15 cellular contexts compared by ENCODE assay signal in the genomic region with DNA sequence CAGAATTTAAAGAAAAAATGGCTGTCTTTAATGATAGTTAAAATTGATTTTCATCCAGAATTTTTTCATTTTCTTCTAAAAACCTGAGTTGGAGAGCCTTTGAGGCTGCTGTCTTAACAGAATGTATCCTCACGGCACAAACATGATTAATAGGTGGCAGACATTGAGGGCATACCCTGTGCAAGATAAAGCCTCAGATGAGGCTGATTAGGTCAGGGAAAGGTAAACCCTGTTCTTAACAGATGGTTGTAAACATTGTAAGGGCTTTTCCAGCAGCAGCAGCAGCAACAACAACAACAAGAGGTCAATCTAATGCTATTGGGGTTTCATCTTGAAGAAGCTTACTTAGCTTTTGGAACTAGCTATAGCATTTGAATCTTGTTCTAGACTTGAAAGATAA.
"Had no signal": no experiment of that assay in that cellular context is flagged by ENCODE, and none has a peak within 500 bp of the region (broad histone marks: within the 10 kb centered on the region; RNA-seq: fewer than 3 reads in every experiment).

No MANE protein-coding gene starts in this region.

- DNase-seq: activated CD4-positive, alpha-beta T cell treated with anti-CD3 and anti-CD28 coated beads, Interleukin-2, amount 50 U/mL, for 1 hour; activated gamma-delta T cell treated with Interleukin-2 at 50 U/mL for 16 hours; activated T-cell treated with anti-CD3 and anti-CD28 coated beads, Interleukin-2, amount 50 U/mL, for 24 hours; colonic mucosa; heart right ventricle; left lung; right lobe of liver; stimulated activated naive CD4-positive, alpha-beta T cell had no signal

- H3K4me1 ChIP-seq: colonic mucosa, right lobe of liver had no signal

- H3K27me3 ChIP-seq: cardiac muscle cell, colonic mucosa, heart right ventricle, left lung, right lobe of liver, suprapubic skin had no signal

- H3K27ac Mint-ChIP-seq: progenitor cell of endocrine pancreas; T-helper 1 cell treated with Interleukin-12 subunit alpha and Interleukin-12 subunit beta and Interleukin-4 antibody, amounts not matched to agents 30 μg/mL and 1 μg/mL, for 36 hours; type B pancreatic cell; WTC11 had no signal

- H3K27ac ChIP-seq: cardiac muscle cell, colonic mucosa, heart right ventricle, left lung, right lobe of liver, SK-N-MC, suprapubic skin had no signal

- H3K36me3 Mint-ChIP-seq: type B pancreatic cell, WTC11 had no signal

- H3K4me3 Mint-ChIP-seq: activated T-cell treated with anti-CD3 and anti-CD28 coated beads, Interleukin-2, amount 50 U/mL, for 24 hours; T-helper 1 cell treated with Interleukin-12 subunit alpha and Interleukin-12 subunit beta and Interleukin-4 antibody, amounts not matched to agents 30 μg/mL and 1 μg/mL, for 36 hours; type B pancreatic cell; WTC11 had no signal

- ATAC-seq: heart right ventricle, left lung, right lobe of liver, WTC11 had no signal

- H3K4me3 ChIP-seq: cardiac muscle cell, colonic mucosa, heart right ventricle, left lung, right lobe of liver, SK-N-MC, suprapubic skin had no signal

- H3K27me3 Mint-ChIP-seq: activated T-cell treated with anti-CD3 and anti-CD28 coated beads, Interleukin-2, amount 50 U/mL, for 24 hours; progenitor cell of endocrine pancreas; type B pancreatic cell had no signal

- H3K9me3 ChIP-seq: colonic mucosa, heart right ventricle, left lung, right lobe of liver, suprapubic skin had no signal

- H3K9me3 Mint-ChIP-seq: activated T-cell treated with anti-CD3 and anti-CD28 coated beads, Interleukin-2, amount 50 U/mL, for 24 hours; T-helper 1 cell treated with Interleukin-12 subunit alpha and Interleukin-12 subunit beta and Interleukin-4 antibody, amounts not matched to agents 30 μg/mL and 1 μg/mL, for 36 hours; WTC11 had no signal

- H3K36me3 ChIP-seq: cardiac muscle cell, colonic mucosa, left lung, right lobe of liver, suprapubic skin had no signal
